ENCODE assay signal across 7 cellular contexts in genomic region chr4:145956288-145956890, GRCh38. TPM values are rescaled to one million over a fixed set of nuclear protein-coding genes. Genes with fewer than 3 reads are reported as not detected.
DNase-seq lines count a peak whose midpoint lies in the region; ATAC-seq lines count a peak whose summit lies in the region.

No MANE protein-coding gene starts in this region.

- ATAC-seq in GM19452 (IDR thresholded peaks at IDR 0.05; ENCODE audit: unreplicated experiment) (peak; percentile 57), HG03280 (IDR thresholded peaks at IDR 0.05; ENCODE audit: unreplicated experiment) (no peak)

- DNase-seq in Daoy (ENCODE audit: low read depth) (peak; percentile 23), NCI-H1092 treated with DMSO at 0.1 percent for 48 hours (lab: John Stamatoyannopoulos, UW) (peak; percentile 29), activated T-cell treated with anti-CD3 and anti-CD28 coated beads for 48 hours (ENCODE audit: low read depth) (peak; percentile 13), iPS DF 19.7 (ENCODE audit: low read depth, low spot score) (peak; percentile 25)
- peak in 2 of 3 experiments; percentile 3 to 7 for DNase-seq in stimulated activated CD4-positive, alpha-beta T cell treated with anti-CD3 and anti-CD28 coated beads, TNF-alpha, amount 100 ng/mL, for 24 hours (ENCODE audit: low read depth in 3 of 3)

RNA-seq across cellular contexts. Expression of gene ZNF827, which starts 17.8 kb away (rescaled TPM):
- total RNA-seq in Daoy (2014; rRNA removed; shearing (Covaris generic)) = 3.9 and 6.2 TPM in 2 replicates
